18 cellular contexts compared by ENCODE assay signal in genomic region chr11:130769782-130770565, GRCh38.
DNase-seq lines count a peak whose midpoint lies in the region; TF ChIP-seq lines count a peak whose summit lies in the region.
"Had no signal": no experiment of that assay in that cellular context is flagged by ENCODE, and none has a peak within 500 bp of the region (broad histone marks: within the 10 kb centered on the region; RNA-seq: fewer than 3 reads in every experiment).

No MANE protein-coding gene starts in this region.

- no peak overlapping the region for H3K4me2 ChIP-seq in mesenchymal stem cell (ENCODE audit: low read length, poor library complexity, severe bottlenecking)
- H3K4me2 ChIP-seq: A549 had no signal

- H3K18ac ChIP-seq in mesenchymal stem cell (ENCODE audit: low read depth in 1 of 2, low read length in 2 of 2): no peak overlapping the region

- in situ Hi-C loops in GM13977 (cut with MboI; ENCODE audit: low pct_unique_long_range_greater_than_20kb, low sequenced_read_pairs, unreplicated experiment): no loop called here

- no peaks in the 10 kb centered on the region for H3K9me3 Mint-ChIP-seq in immature natural killer cell
- H3K9me3 Mint-ChIP-seq: CD4-positive, alpha-beta T cell had no signal

- peak; percentile 14 for DNase-seq in SW480 (ENCODE audit: low spot score)
- peak; percentile 31 for DNase-seq in coronary artery (ENCODE audit: low spot score)
- peak; percentile 22 for DNase-seq in mesenchymal stem cell
- no peak for DNase-seq in immature natural killer cell
- no peak for DNase-seq in GM13977 (ENCODE audit: low spot score)
- DNase-seq in COLO829 (ENCODE audit: low spot score): no peak
- DNase-seq in NCI-H1105 treated with DMSO at 0.1 percent for 48 hours (lab: John Stamatoyannopoulos, UW): no peak
- DNase-seq: CD4-positive, alpha-beta T cell; DMS79 treated with DMSO at 0.1 percent for 48 hours; GDM1; NCI-H1048; NCI-H2227 treated with DMSO at 0.1 percent for 48 hours; NCI-H69; PC-3 had no signal

- H3K4ac ChIP-seq in mesenchymal stem cell (ENCODE audit: low read depth in 1 of 2, low read length in 2 of 2): no peak overlapping the region

- peaks cover 18% of the 10 kb centered on the region for H3K4me1 ChIP-seq in mesenchymal stem cell (ENCODE audit: control insufficient read depth, insufficient read depth, low read depth, low read length)

- no peaks in the 10 kb centered on the region for H3K9me3 ChIP-seq in mesenchymal stem cell (ENCODE audit: control insufficient read depth, low read length)
- H3K9me3 ChIP-seq: A549 had no signal

- H3K9ac ChIP-seq in mesenchymal stem cell (ENCODE audit: low read length): no peak overlapping the region

- H2AK5ac ChIP-seq in mesenchymal stem cell (ENCODE audit: low read length, severe bottlenecking): no peak overlapping the region

- peak overlapping the region in 1 of 6 donors; percentile 51 for H3K27ac Mint-ChIP-seq in immature natural killer cell
- H3K27ac Mint-ChIP-seq: CD4-positive, alpha-beta T cell had no signal

- no peak overlapping the region for H2BK5ac ChIP-seq in mesenchymal stem cell (ENCODE audit: low read depth, low read length, poor library complexity, severe bottlenecking)

- peaks cover 0 to 37% of the 10 kb centered on the region in 2 experiments for H3K27me3 ChIP-seq in mesenchymal stem cell (ENCODE audit: control insufficient read depth in 1 of 2, insufficient read depth in 1 of 2, low read length in 2 of 2)

- no peak overlapping the region for H2BK12ac ChIP-seq in mesenchymal stem cell (ENCODE audit: low read length in 2 of 2)

- peaks cover 0 to 1% (median 0%) of the 10 kb centered on the region in 3 donors for H3K27me3 Mint-ChIP-seq in immature natural killer cell (ENCODE audit: low read depth in 3 of 3)
- H3K27me3 Mint-ChIP-seq: CD4-positive, alpha-beta T cell had no signal

- H3K27ac ChIP-seq in C4-2B (peak overlapping the region; percentile 39), coronary artery (no peak overlapping the region), mesenchymal stem cell (ENCODE audit: low read length, poor library complexity, severe bottlenecking) (no peak overlapping the region)
- H3K27ac ChIP-seq: A549, HL-60 had no signal

- H4K8ac ChIP-seq in mesenchymal stem cell (ENCODE audit: low read length): no peak overlapping the region

- no peaks in the 10 kb centered on the region for H3K36me3 Mint-ChIP-seq in immature natural killer cell

- H3K4me1 Mint-ChIP-seq in immature natural killer cell: peaks cover 33 to 45% of the 10 kb centered on the region in 2 donors

- no peak for TF ChIP-seq CTCF in C4-2B (conservative IDR thresholded peaks at IDR 0.05)
- TF ChIP-seq CTCF in coronary artery (IDR thresholded peaks at IDR 0.05): no peak
- TF ChIP-seq CTCF in GM13977 (IDR thresholded peaks at IDR 0.05; ENCODE audit: extremely low read depth, insufficient read depth, missing control alignments): no peak

- H3K14ac ChIP-seq in mesenchymal stem cell (ENCODE audit: low read length in 2 of 2): no peak overlapping the region

- H3K79me1 ChIP-seq in mesenchymal stem cell (replicated peaks; ENCODE audit: low read length, poor library complexity, severe bottlenecking): no peaks in the 10 kb centered on the region

- 94% methylated on average over 5 of the region's 8 CpGs for WGBS in mesenchymal stem cell

- H4K91ac ChIP-seq in mesenchymal stem cell (ENCODE audit: low read length): no peak overlapping the region

- H2AFZ ChIP-seq in mesenchymal stem cell (ENCODE audit: low read depth, low read length): no peak overlapping the region

- H3K36me3 ChIP-seq in mesenchymal stem cell (ENCODE audit: control insufficient read depth in 1 of 2, insufficient read depth in 2 of 2, low read depth in 1 of 2, low read length in 2 of 2): no peaks in the 10 kb centered on the region

- no peak overlapping the region for H3K4me3 Mint-ChIP-seq in immature natural killer cell
- H3K4me3 Mint-ChIP-seq: CD4-positive, alpha-beta T cell had no signal

- H2BK120ac ChIP-seq in mesenchymal stem cell (ENCODE audit: low read depth, low read length): no peak overlapping the region

- H3K4me3 ChIP-seq in coronary artery (no peak overlapping the region), mesenchymal stem cell (ENCODE audit: insufficient read depth in 1 of 2, low read depth in 1 of 2, low read length in 2 of 2) (no peak overlapping the region)
- H3K4me3 ChIP-seq: A549, K562 had no signal

- H3K23ac ChIP-seq in mesenchymal stem cell (ENCODE audit: low read length in 2 of 2): no peak overlapping the region

- H2BK15ac ChIP-seq in mesenchymal stem cell (ENCODE audit: low read depth, poor library complexity, severe bottlenecking): no peak overlapping the region

Comparison
In these comparisons a context has a peak if more than half of its experiments do, and no peak if none do; other contexts are left out.
1. DNase-seq: peak in SW480 (single experiment), coronary artery (single experiment) and mesenchymal stem cell (single experiment); none in immature natural killer cell (0 of 3), GM13977 (single experiment), COLO829 (single experiment) and NCI-H1105 treated with DMSO at 0.1 percent for 48 hours (single experiment).